ENCODE assay signal across 24 cellular contexts in the genomic region with DNA sequence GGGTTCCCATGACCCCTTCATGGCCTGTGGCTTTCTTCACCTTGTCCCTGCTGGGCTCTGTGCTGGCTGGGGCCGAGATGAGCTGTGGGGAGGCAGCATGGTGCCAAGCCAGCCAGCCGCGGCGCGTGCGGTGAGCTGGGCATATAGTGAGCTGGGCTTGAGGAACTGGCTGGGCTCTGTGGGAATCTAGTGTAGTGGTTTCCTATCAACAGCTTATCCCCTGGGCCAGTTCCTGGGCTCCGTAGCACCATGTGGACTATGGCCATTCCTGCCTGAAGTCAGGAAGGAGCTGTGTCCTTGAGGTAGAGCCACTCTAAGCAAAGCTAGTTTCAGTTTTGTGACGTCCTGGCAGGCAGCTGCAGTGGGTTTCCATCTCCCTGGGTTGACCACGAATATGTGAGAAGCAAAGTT. TPM values are rescaled to one million over a fixed set of nuclear protein-coding genes. Genes with fewer than 3 reads are reported as not detected.
DNase-seq lines count a peak whose midpoint lies in the region; ATAC-seq, FAIRE-seq and TF ChIP-seq lines count a peak whose summit lies in the region.
"Had no signal": no experiment of that assay in that cellular context is flagged by ENCODE, and none has a peak within 500 bp of the region (broad histone marks: within the 10 kb centered on the region; RNA-seq: fewer than 3 reads in every experiment).

No MANE protein-coding gene starts in this region.

- peak overlapping the region; percentile 86 to 92; a peak in 5 of 6 replicates for H3K27ac ChIP-seq in A549
- H3K27ac ChIP-seq: testis, WERI-Rb-1 had no signal

- 72% methylated on average over 8 of the region's 9 CpGs for WGBS in A549 (ENCODE audit: missing lambda C conversion rate)

- CTCF ChIA-PET in A549 (lab: Yijun Ruan, JAX), result interaction anchor here (1.1 to 1.4 kb wide), 3 partner anchors 11 to 36 kb away, joined by 3 to 4 read pairs (median 3); no protein-coding TSS in a partner anchor

- no peak for FAIRE-seq in A549 (lab: Jason Lieb, UNC)
- FAIRE-seq: GM12878, GM19239 had no signal

- H3K4me2 ChIP-seq in A549, result peak overlapping the region; percentile 73; the same call in 1 of the 3 replicates

- TF ChIP-seq EP300 in A549 (IDR thresholded peaks at IDR 0.05), result no peak

- POLR2A ChIA-PET in A549 (lab: Yijun Ruan, JAX), result no interaction called here

- no peak overlapping the region for H3K4me3 ChIP-seq in A549
- no peak overlapping the region for H3K4me3 ChIP-seq in mucosa of descending colon
- H3K4me3 ChIP-seq: dorsolateral prefrontal cortex, GM12878, K562, testis had no signal

- no peaks in the 10 kb centered on the region for H3K36me3 ChIP-seq in mucosa of descending colon (ENCODE audit: low read depth)
- H3K36me3 ChIP-seq: Peyer's patch, WERI-Rb-1 had no signal

- DNase-seq in A549 (ENCODE audit: low read depth in 1 of 2, low spot score in 1 of 2) (no peak), H4 (ENCODE audit: low spot score) (peak; percentile 21), RPMI8226 (peak; percentile 75), mucosa of descending colon (no peak), NCI-H1694 treated with DMSO at 0.1 percent for 48 hours (lab: John Stamatoyannopoulos, UW) (no peak), omental fat pad (ENCODE audit: low spot score) (no peak)
- no peak for DNase-seq in activated T-cell treated with anti-CD3 and anti-CD28 coated beads, Interleukin-2, amount 50 U/mL, for 48 hours
- DNase-seq: activated CD4-positive, alpha-beta T cell treated with anti-CD3 and anti-CD28 coated beads, Interleukin-2, amount 50 U/mL, for 4 hours; activated naive CD4-positive, alpha-beta T cell treated with Interleukin-2 at 50 U/mL for 16 hours; CD4-positive, alpha-beta T cell; dorsolateral prefrontal cortex; NCI-H1105 treated with DMSO at 0.1 percent for 48 hours; NCI-H2171; nucleus accumbens; retina; testis; WERI-Rb-1 had no signal

- ATAC-seq in A549 (no peak), mucosa of descending colon (peak; percentile 38), HG02885 (IDR thresholded peaks at IDR 0.05; ENCODE audit: poor library complexity, unreplicated experiment) (no peak), omental fat pad (ENCODE audit: low FRiP score) (no peak)
- ATAC-seq: GM12878, K562 had no signal

- no peaks in the 10 kb centered on the region for H3K9me3 ChIP-seq in A549
- H3K9me3 ChIP-seq in mucosa of descending colon, result no peaks in the 10 kb centered on the region
- H3K9me3 ChIP-seq: Peyer's patch, testis had no signal

- TF ChIP-seq CTCF in A549 (IDR thresholded peaks at IDR 0.05) (no peak), mucosa of descending colon (IDR thresholded peaks at IDR 0.05) (no peak), omental fat pad (IDR thresholded peaks at IDR 0.05) (no peak)

- TF ChIP-seq RAD21 in A549 (conservative IDR thresholded peaks at IDR 0.05 in 1 of 2, IDR thresholded peaks at IDR 0.05 in 1 of 2), result no peak

- intact Hi-C loops in mucosa of descending colon (cut with DNase I, micrococcal nuclease), result no loop called here

- peaks cover 40% of the 10 kb centered on the region for H3K4me1 ChIP-seq in A549
- no peaks in the 10 kb centered on the region for H3K4me1 ChIP-seq in mucosa of descending colon (ENCODE audit: low read depth)
- H3K4me1 ChIP-seq: testis had no signal

- TF ChIP-seq POLR2A in A549 (IDR thresholded peaks at IDR 0.05; ENCODE audit: low read length), result no peak

TF ChIP-seq in A549, 52 proteins besides CTCF, POLR2A, EP300 and RAD21:
- no peak for TF ChIP-seq CHD2 (IDR thresholded peaks at IDR 0.05; ENCODE audit: low read length, partially characterized antibody)
- no peak for TF ChIP-seq POLR2AphosphoS2 (conservative IDR thresholded peaks at IDR 0.05; ENCODE audit: low read length)
- no peak for TF ChIP-seq ZC3H11A (IDR thresholded peaks at IDR 0.05)
- TF ChIP-seq, protein P1, sequence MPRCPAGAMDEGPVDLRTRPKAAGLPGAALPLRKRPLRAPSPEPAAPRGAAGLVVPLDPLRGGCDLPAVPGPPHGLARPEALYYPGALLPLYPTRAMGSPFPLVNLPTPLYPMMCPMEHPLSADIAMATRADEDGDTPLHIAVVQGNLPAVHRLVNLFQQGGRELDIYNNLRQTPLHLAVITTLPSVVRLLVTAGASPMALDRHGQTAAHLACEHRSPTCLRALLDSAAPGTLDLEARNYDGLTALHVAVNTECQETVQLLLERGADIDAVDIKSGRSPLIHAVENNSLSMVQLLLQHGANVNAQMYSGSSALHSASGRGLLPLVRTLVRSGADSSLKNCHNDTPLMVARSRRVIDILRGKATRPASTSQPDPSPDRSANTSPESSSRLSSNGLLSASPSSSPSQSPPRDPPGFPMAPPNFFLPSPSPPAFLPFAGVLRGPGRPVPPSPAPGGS (IDR thresholded peaks at IDR 0.05), result no peak
- TF ChIP-seq HEYL (CRISPR knock-in tag; IDR thresholded peaks at IDR 0.05), result no peak
- no peak for TF ChIP-seq HOXA7 (CRISPR knock-in tag; IDR thresholded peaks at IDR 0.05)
- no peak for TF ChIP-seq ZSCAN20 (CRISPR knock-in tag; IDR thresholded peaks at IDR 0.05)
- TF ChIP-seq, protein P2, sequence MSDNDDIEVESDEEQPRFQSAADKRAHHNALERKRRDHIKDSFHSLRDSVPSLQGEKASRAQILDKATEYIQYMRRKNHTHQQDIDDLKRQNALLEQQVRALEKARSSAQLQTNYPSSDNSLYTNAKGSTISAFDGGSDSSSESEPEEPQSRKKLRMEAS (IDR thresholded peaks at IDR 0.05), result no peak
- TF ChIP-seq CHD4 (IDR thresholded peaks at IDR 0.05; ENCODE audit: borderline replicate concordance), result no peak
- TF ChIP-seq NR3C1 (IDR thresholded peaks at IDR 0.05), result no peak
- TF ChIP-seq RNF2 (IDR thresholded peaks at IDR 0.05; ENCODE audit: borderline replicate concordance, low read depth), result no peak
- TF ChIP-seq JUN (IDR thresholded peaks at IDR 0.05), result no peak
- no peak for TF ChIP-seq HDAC2 (IDR thresholded peaks at IDR 0.05)
- TF ChIP-seq RFX5 (IDR thresholded peaks at IDR 0.05), result no peak
- TF ChIP-seq HOXB13 (CRISPR knock-in tag; IDR thresholded peaks at IDR 0.05; ENCODE audit: low read depth), result no peak
- TF ChIP-seq MYC (IDR thresholded peaks at IDR 0.05; ENCODE audit: borderline replicate concordance, low read length), result no peak
- no peak for TF ChIP-seq PHF8 (IDR thresholded peaks at IDR 0.05; ENCODE audit: borderline replicate concordance, low read depth)
- TF ChIP-seq EHMT2 (IDR thresholded peaks at IDR 0.05; ENCODE audit: low read depth), result no peak
- TF ChIP-seq, protein P3, sequence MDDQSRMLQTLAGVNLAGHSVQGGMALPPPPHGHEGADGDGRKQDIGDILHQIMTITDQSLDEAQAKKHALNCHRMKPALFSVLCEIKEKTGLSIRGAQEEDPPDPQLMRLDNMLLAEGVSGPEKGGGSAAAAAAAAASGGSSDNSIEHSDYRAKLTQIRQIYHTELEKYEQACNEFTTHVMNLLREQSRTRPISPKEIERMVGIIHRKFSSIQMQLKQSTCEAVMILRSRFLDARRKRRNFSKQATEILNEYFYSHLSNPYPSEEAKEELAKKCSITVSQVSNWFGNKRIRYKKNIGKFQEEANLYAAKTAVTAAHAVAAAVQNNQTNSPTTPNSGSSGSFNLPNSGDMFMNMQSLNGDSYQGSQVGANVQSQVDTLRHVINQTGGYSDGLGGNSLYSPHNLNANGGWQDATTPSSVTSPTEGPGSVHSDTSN (IDR thresholded peaks at IDR 0.05), result no peak
- TF ChIP-seq ESRRA (IDR thresholded peaks at IDR 0.05; ENCODE audit: borderline replicate concordance, low read length), result no peak

RNA-seq across cellular contexts. Expression of a gene that starts 1.8 kb away (rescaled TPM):
- polyA plus RNA-seq in A549 (2011; rRNA removed), result 1.7 and 2.2 TPM in 2 replicates
- 0.08 and 0.09 TPM in 2 replicates for polyA plus RNA-seq in A549 (2012; cell fraction: cytosol; rRNA removed)
- polyA plus RNA-seq in A549 (2012; cell fraction: nucleus; rRNA removed), result 0.04 and 0.12 TPM in 2 replicates
- polyA plus RNA-seq in A549 (2017; fragmentation: RNase III; extraction: RNeasy Plus Mini Kit Qiagen cat#74134 plus additional on column Dnase treatment), result 0.08 to 0.24 TPM (median 0.13 TPM) in 3 replicates
- polyA minus RNA-seq in A549 (2011; rRNA and poly(A)+ RNA removed), result 1.8 and 2.5 TPM in 2 replicates
- total RNA-seq in H4 (2014; rRNA removed; shearing (Covaris generic)), result not detected in 2 replicates
- 1 to 10 TPM in 2 of 3 donors, under 1 TPM in 1; 0.60 to 1.9 (median 1.9) TPM for total RNA-seq in mucosa of descending colon
- total RNA-seq in omental fat pad, result under 1 TPM in 1 of 4 donors, not detected in 3; 0.16 TPM
- total RNA-seq: CD4-positive, alpha-beta T cell; GM12878; K562; SK-MEL-5 had no signal
- polyA plus RNA-seq: AG04450, GM12878 had no signal

RNA-seq across cellular contexts. Expression of a gene that starts 55.1 kb away (rescaled TPM):
- polyA plus RNA-seq in A549 (2011; rRNA removed) (11.5 and 14.6 TPM in 2 replicates), A549 (2017; fragmentation: RNase III; extraction: RNeasy Plus Mini Kit Qiagen cat#74134 plus additional on column Dnase treatment) (6.7 to 7.5 TPM (median 7.4 TPM) in 3 replicates)
- 5.8 and 6.8 TPM in 2 replicates for polyA plus RNA-seq in A549 (2012; cell fraction: cytosol; rRNA removed)
- polyA plus RNA-seq in A549 (2012; cell fraction: nucleus; rRNA removed), result 3.3 and 7.4 TPM in 2 replicates
- polyA minus RNA-seq in A549 (2011; rRNA and poly(A)+ RNA removed), result 9.7 and 10.4 TPM in 2 replicates
- total RNA-seq in H4 (2014; rRNA removed; shearing (Covaris generic)), result 3.7 and 10.8 TPM in 2 replicates
- total RNA-seq in mucosa of descending colon (10 to 100 TPM in 2 of 3 donors, 1 to 10 TPM in 1; 9.2 to 15.0 (median 12.8) TPM), omental fat pad (10 to 100 TPM in 1 of 4 donors, 1 to 10 TPM in 3; 2.9 to 10.1 (median 4.1) TPM)

Comparison
In these comparisons a context has a peak if more than half of its experiments do, and no peak if none do; other contexts are left out.
1. DNase-seq: peak in H4 (single experiment) and RPMI8226 (single experiment); none in A549 (0 of 2), mucosa of descending colon (0 of 3), activated T-cell treated with anti-CD3 and anti-CD28 coated beads, Interleukin-2, amount 50 U/mL, for 48 hours (0 of 2), NCI-H1694 treated with DMSO at 0.1 percent for 48 hours (single experiment) and omental fat pad (single experiment).